ENCODE assay signal across 1 cellular context in the genomic region with DNA sequence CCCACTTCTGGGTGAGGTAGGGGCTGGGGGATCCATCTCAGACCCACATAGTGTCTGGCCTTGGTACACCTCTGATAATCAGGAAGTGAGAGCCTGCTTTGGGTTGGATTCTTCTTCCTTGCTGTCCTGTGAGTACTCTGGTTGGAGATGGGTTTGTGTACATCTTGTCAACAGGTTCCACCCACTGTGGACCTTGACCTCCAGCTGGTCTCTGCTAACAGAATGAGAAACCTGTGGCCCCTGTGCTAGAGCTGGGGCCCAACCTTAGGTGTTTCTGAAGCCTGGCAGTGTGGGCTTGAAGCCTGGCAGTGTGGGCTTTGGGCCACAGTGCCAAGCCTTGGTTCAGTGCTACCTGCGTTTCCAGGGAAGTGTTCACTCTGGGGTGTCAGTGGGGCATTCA.
A peak's percentile ranks its signal among the peaks of the same experiment; 100 is the strongest.
TF ChIP-seq lines count a peak whose summit lies in the region.

No MANE protein-coding gene starts in this region.

TF ChIP-seq in HepG2, 621 proteins besides CTCF, POLR2A, EP300 and RAD21 (continued from another document and continues in another):
- peak; percentile 42; the same call in 1 of the 2 replicates for TF ChIP-seq POGZ (CRISPR knock-in tag; IDR thresholded peaks at IDR 0.05)
- TF ChIP-seq SAP130 (CRISPR knock-in tag; IDR thresholded peaks at IDR 0.05; ENCODE audit: low read depth), result peak; percentile 100
- TF ChIP-seq, protein P1, sequence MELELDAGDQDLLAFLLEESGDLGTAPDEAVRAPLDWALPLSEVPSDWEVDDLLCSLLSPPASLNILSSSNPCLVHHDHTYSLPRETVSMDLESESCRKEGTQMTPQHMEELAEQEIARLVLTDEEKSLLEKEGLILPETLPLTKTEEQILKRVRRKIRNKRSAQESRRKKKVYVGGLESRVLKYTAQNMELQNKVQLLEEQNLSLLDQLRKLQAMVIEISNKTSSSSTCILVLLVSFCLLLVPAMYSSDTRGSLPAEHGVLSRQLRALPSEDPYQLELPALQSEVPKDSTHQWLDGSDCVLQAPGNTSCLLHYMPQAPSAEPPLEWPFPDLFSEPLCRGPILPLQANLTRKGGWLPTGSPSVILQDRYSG (CRISPR knock-in tag; IDR thresholded peaks at IDR 0.05), result no peak
- peak; percentile 98 for TF ChIP-seq FOXK1 (CRISPR knock-in tag; IDR thresholded peaks at IDR 0.05; ENCODE audit: borderline replicate concordance, low read depth)
- TF ChIP-seq, protein P2, sequence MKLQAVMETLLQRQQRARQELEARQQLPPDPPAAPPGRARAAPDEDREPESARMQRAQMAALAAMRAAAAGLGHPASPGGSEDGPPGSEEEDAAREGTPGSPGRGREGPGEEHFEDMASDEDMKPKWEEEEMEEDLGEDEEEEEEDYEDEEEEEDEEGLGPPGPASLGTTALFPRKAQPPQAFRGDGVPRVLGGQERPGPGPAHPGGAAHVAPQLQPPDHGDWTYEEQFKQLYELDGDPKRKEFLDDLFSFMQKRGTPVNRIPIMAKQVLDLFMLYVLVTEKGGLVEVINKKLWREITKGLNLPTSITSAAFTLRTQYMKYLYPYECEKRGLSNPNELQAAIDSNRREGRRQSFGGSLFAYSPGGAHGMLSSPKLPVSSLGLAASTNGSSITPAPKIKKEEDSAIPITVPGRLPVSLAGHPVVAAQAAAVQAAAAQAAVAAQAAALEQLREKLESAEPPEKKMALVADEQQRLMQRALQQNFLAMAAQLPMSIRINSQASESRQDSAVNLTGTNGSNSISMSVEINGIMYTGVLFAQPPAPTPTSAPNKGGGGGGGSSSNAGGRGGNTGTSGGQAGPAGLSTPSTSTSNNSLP (IDR thresholded peaks at IDR 0.05; ENCODE audit: low read depth, low read length), result no peak
- no peak for TF ChIP-seq PRDM15 (CRISPR knock-in tag; IDR thresholded peaks at IDR 0.05)
- TF ChIP-seq, protein P3, sequence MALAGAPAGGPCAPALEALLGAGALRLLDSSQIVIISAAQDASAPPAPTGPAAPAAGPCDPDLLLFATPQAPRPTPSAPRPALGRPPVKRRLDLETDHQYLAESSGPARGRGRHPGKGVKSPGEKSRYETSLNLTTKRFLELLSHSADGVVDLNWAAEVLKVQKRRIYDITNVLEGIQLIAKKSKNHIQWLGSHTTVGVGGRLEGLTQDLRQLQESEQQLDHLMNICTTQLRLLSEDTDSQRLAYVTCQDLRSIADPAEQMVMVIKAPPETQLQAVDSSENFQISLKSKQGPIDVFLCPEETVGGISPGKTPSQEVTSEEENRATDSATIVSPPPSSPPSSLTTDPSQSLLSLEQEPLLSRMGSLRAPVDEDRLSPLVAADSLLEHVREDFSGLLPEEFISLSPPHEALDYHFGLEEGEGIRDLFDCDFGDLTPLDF (CRISPR knock-in tag; IDR thresholded peaks at IDR 0.05), result no peak
- no peak for TF ChIP-seq ZSCAN29 (CRISPR knock-in tag; conservative IDR thresholded peaks at IDR 0.05)
- no peak for TF ChIP-seq PLRG1 (conservative IDR thresholded peaks at IDR 0.05)
- TF ChIP-seq ZNF101 (CRISPR knock-in tag; IDR thresholded peaks at IDR 0.05; ENCODE audit: borderline replicate concordance, low read depth), result no peak
- TF ChIP-seq ZNF138 (CRISPR knock-in tag; IDR thresholded peaks at IDR 0.05; ENCODE audit: low read depth), result no peak
- TF ChIP-seq ZNF431 (CRISPR knock-in tag; IDR thresholded peaks at IDR 0.05; ENCODE audit: borderline replicate concordance, low read depth), result no peak
- no peak for TF ChIP-seq CENPT (CRISPR knock-in tag; IDR thresholded peaks at IDR 0.05; ENCODE audit: low read depth)
- no peak; the same call in 1 of the 2 replicates for TF ChIP-seq ZNF276 (CRISPR knock-in tag; IDR thresholded peaks at IDR 0.05; ENCODE audit: low read depth)
- no peak for TF ChIP-seq TEF (CRISPR knock-in tag; IDR thresholded peaks at IDR 0.05)
- TF ChIP-seq ZNF230 (CRISPR knock-in tag; IDR thresholded peaks at IDR 0.05), result no peak
- no peak for TF ChIP-seq SIN3B (IDR thresholded peaks at IDR 0.05; ENCODE audit: low read length)
- no peak for TF ChIP-seq ZFP82 (CRISPR knock-in tag; IDR thresholded peaks at IDR 0.05; ENCODE audit: borderline replicate concordance)
- no peak for TF ChIP-seq ZNF274 (CRISPR knock-in tag; IDR thresholded peaks at IDR 0.05)
- TF ChIP-seq PAF1 (CRISPR knock-in tag; IDR thresholded peaks at IDR 0.05), result no peak
- TF ChIP-seq KLF12 (CRISPR knock-in tag; IDR thresholded peaks at IDR 0.05; ENCODE audit: borderline replicate concordance), result no peak
- TF ChIP-seq, protein P4, sequence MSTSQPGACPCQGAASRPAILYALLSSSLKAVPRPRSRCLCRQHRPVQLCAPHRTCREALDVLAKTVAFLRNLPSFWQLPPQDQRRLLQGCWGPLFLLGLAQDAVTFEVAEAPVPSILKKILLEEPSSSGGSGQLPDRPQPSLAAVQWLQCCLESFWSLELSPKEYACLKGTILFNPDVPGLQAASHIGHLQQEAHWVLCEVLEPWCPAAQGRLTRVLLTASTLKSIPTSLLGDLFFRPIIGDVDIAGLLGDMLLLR (CRISPR knock-in tag; IDR thresholded peaks at IDR 0.05), result no peak
- peak; percentile 28 to 44; a peak in 2 of 4 replicates for TF ChIP-seq NR2F1 (CRISPR knock-in tag; IDR thresholded peaks at IDR 0.05)
- peak; percentile 80; the same call in 1 of the 2 replicates for TF ChIP-seq ZBED4 (CRISPR knock-in tag; IDR thresholded peaks at IDR 0.05; ENCODE audit: borderline replicate concordance)
- no peak for TF ChIP-seq ZNF468 (CRISPR knock-in tag; IDR thresholded peaks at IDR 0.05)
- TF ChIP-seq IKZF4 (CRISPR knock-in tag; IDR thresholded peaks at IDR 0.05; ENCODE audit: borderline replicate concordance, low read depth, not compliant biosample characterization), result no peak
- TF ChIP-seq STAT5B (CRISPR knock-in tag; IDR thresholded peaks at IDR 0.05), result no peak
- no peak; the same call in 1 of the 2 replicates for TF ChIP-seq ZNF547 (CRISPR knock-in tag; IDR thresholded peaks at IDR 0.05)
- no peak for TF ChIP-seq SATB2 (CRISPR knock-in tag; IDR thresholded peaks at IDR 0.05)
- TF ChIP-seq NKX3-1 (CRISPR knock-in tag; IDR thresholded peaks at IDR 0.05), result no peak
- no peak for TF ChIP-seq ZNF558 (CRISPR knock-in tag; IDR thresholded peaks at IDR 0.05; ENCODE audit: borderline replicate concordance)
- TF ChIP-seq KDM6A (CRISPR knock-in tag; IDR thresholded peaks at IDR 0.05; ENCODE audit: low read depth), result peak; percentile 92
- TF ChIP-seq ZMYM2 (CRISPR knock-in tag; IDR thresholded peaks at IDR 0.05), result no peak
- peak; percentile 59 for TF ChIP-seq ZEB1 (IDR thresholded peaks at IDR 0.05; ENCODE audit: insufficient replicate concordance, low read depth)
- no peak for TF ChIP-seq RNF2 (conservative IDR thresholded peaks at IDR 0.05; ENCODE audit: low read depth)
- no peak for TF ChIP-seq BATF2 (CRISPR knock-in tag; IDR thresholded peaks at IDR 0.05)
- TF ChIP-seq, protein P5, sequence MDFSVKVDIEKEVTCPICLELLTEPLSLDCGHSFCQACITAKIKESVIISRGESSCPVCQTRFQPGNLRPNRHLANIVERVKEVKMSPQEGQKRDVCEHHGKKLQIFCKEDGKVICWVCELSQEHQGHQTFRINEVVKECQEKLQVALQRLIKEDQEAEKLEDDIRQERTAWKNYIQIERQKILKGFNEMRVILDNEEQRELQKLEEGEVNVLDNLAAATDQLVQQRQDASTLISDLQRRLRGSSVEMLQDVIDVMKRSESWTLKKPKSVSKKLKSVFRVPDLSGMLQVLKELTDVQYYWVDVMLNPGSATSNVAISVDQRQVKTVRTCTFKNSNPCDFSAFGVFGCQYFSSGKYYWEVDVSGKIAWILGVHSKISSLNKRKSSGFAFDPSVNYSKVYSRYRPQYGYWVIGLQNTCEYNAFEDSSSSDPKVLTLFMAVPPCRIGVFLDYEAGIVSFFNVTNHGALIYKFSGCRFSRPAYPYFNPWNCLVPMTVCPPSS (IDR thresholded peaks at IDR 0.05), result no peak
- TF ChIP-seq ZGPAT (CRISPR knock-in tag; IDR thresholded peaks at IDR 0.05), result peak; percentile 76
- TF ChIP-seq ZNF883 (CRISPR knock-in tag; IDR thresholded peaks at IDR 0.05; ENCODE audit: not compliant biosample characterization), result no peak
- peak; percentile 47; the same call in 1 of the 2 replicates for TF ChIP-seq ZNF792 (CRISPR knock-in tag; IDR thresholded peaks at IDR 0.05)
- TF ChIP-seq ZNF749 (CRISPR knock-in tag; IDR thresholded peaks at IDR 0.05; ENCODE audit: borderline replicate concordance), result peak; percentile 39; the same call in 1 of the 2 replicates
- TF ChIP-seq PRMT3 (CRISPR knock-in tag; IDR thresholded peaks at IDR 0.05; ENCODE audit: borderline replicate concordance, low read depth), result no peak
- no peak for TF ChIP-seq ZNF225 (CRISPR knock-in tag; IDR thresholded peaks at IDR 0.05)
- TF ChIP-seq KLF11 (CRISPR knock-in tag; IDR thresholded peaks at IDR 0.05), result no peak
